8 cellular contexts compared by ENCODE assay signal in genomic region chr14:75578099-75578785, GRCh38. TPM values are rescaled to one million over a fixed set of nuclear protein-coding genes. Genes with fewer than 3 reads are reported as not detected.
A peak's percentile ranks its signal among the peaks of the same experiment; 100 is the strongest.
DNase-seq lines count a peak whose midpoint lies in the region; ATAC-seq and TF ChIP-seq lines count a peak whose summit lies in the region.

TSS of gene FLVCR2 (plus strand) at chr14:75578620. CDS start at chr14:75578973, 353 bp downstream.

- H2BK120ac ChIP-seq in IMR-90 (ENCODE audit: low read depth, low read length): 0 out of 2 replicates have a peak within 1 kb of the TSS, but pooled peaks have one; percentile 49

- H2AK5ac ChIP-seq in IMR-90 (ENCODE audit: low read depth, low read length): no peak within 1 kb of the TSS

- no peaks in the 10 kb centered on the region for H3K9me3 Mint-ChIP-seq in T-helper 2 cell treated with Interferon-gamma antibody and Interleukin-4, amounts not matched to agents 5 μg/mL and 100 μg/mL, for 36 hours

- peak within 1 kb of the TSS; percentile 90 for H3K4me3 Mint-ChIP-seq in T-helper 2 cell treated with Interferon-gamma antibody and Interleukin-4, amounts not matched to agents 5 μg/mL and 100 μg/mL, for 36 hours

- H2BK5ac ChIP-seq in IMR-90 (ENCODE audit: low read depth, low read length, poor library complexity, severe bottlenecking): no peak within 1 kb of the TSS

- H2BK15ac ChIP-seq in IMR-90 (ENCODE audit: low read depth, low read length): no peak within 1 kb of the TSS

- dilution Hi-C loops in IMR-90 (cut with HindIII; ENCODE audit: low sequenced_read_pairs, unreplicated experiment): no loop called here

- no peak within 1 kb of the TSS; a peak in 1 of 4 replicates for H4K8ac ChIP-seq in IMR-90 (ENCODE audit: low read depth in 2 of 2, low read length in 2 of 2)

- H2AFZ ChIP-seq in IMR-90 (replicated peaks; ENCODE audit: low read length, poor library complexity): peak within 1 kb of the TSS; percentile 89

- no peak within 1 kb of the TSS for H4K5ac ChIP-seq in IMR-90 (ENCODE audit: low read depth, low read length)

- H3K18ac ChIP-seq in IMR-90 (ENCODE audit: low read depth, low read length): no peak within 1 kb of the TSS

- no TSS peak for BruUV-seq in IMR-90 (replicated peaks; lab: Mats Ljungman, UMichigan)

- H3K4me2 ChIP-seq in BLaER1 (peak within 1 kb of the TSS; percentile 99), IMR-90 (ENCODE audit: low read depth, low read length) (peak within 1 kb of the TSS; percentile 95)

- peaks cover 8% of the 10 kb centered on the region for H3K27me3 Mint-ChIP-seq in T-helper 2 cell treated with Interferon-gamma antibody and Interleukin-4, amounts not matched to agents 5 μg/mL and 100 μg/mL, for 36 hours (ENCODE audit: low read depth)

- no peak within 1 kb of the TSS; the same call in 1 of the 2 replicates for H3K56ac ChIP-seq in IMR-90 (ENCODE audit: extremely low read depth, insufficient read depth, low read length)

- peak within 1 kb of the TSS; percentile 69 for H3K4me3 ChIP-seq in BLaER1
- H3K4me3 ChIP-seq in IMR-90 (ENCODE audit: insufficient read depth, low read depth, low read length): peak within 1 kb of the TSS; percentile 45
- peak within 1 kb of the TSS; percentile 10 to 41 for H3K4me3 ChIP-seq in body of pancreas
- H3K4me3 ChIP-seq in iPS DF 6.9 (ENCODE audit: low read length): peak within 1 kb of the TSS; percentile 36
- H3K4me3 ChIP-seq in retinal pigment epithelial cell (ENCODE audit: low read length): peak within 1 kb of the TSS; percentile 63

- peaks cover 10% of the 10 kb centered on the region; the same call in 1 of the 2 replicates for H3K9me1 ChIP-seq in IMR-90 (ENCODE audit: insufficient read depth, low read length)

- DNase-seq in IMR-90 (peak; percentile 49), body of pancreas (peak; percentile 75 to 85 (median 81)), iPS DF 6.9 (ENCODE audit: low read depth, low spot score) (no peak), retinal pigment epithelial cell (ENCODE audit: low read depth) (no peak), NCI-H1048 (lab: John Stamatoyannopoulos, UW) (no peak)
- DNase-seq in T-helper 2 cell treated with Interferon-gamma antibody and Interleukin-4, amounts not matched to agents 5 μg/mL and 100 μg/mL, for 36 hours (ENCODE audit: low spot score): peak; percentile 52

- H4K20me1 ChIP-seq in BLaER1: no peaks in the 10 kb centered on the region
- no peaks in the 10 kb centered on the region for H4K20me1 ChIP-seq in IMR-90 (ENCODE audit: insufficient read depth, low read length)

- H3K23ac ChIP-seq in IMR-90 (ENCODE audit: low read depth, low read length): peak within 1 kb of the TSS; percentile 0; the same call in 1 of the 2 replicates

- H3K27ac ChIP-seq in BLaER1 (no peak within 1 kb of the TSS), IMR-90 (ENCODE audit: insufficient read depth, low read length) (peak within 1 kb of the TSS; percentile 48; the same call in 1 of the 2 replicates), body of pancreas (peak within 1 kb of the TSS; percentile 40 to 81 (median 62)), iPS DF 6.9 (ENCODE audit: low read length) (no peak within 1 kb of the TSS)

- no peaks in the 10 kb centered on the region for H3K9me3 ChIP-seq in BLaER1
- H3K9me3 ChIP-seq in IMR-90 (ENCODE audit: control insufficient read depth, insufficient read depth, low read length): peaks cover 2% of the 10 kb centered on the region; the same call in 1 of the 2 replicates
- H3K9me3 ChIP-seq in body of pancreas: no peaks in the 10 kb centered on the region
- no peaks in the 10 kb centered on the region for H3K9me3 ChIP-seq in iPS DF 6.9 (ENCODE audit: control insufficient read depth, insufficient read depth, low read length)

- CTCF ChIA-PET in IMR-90 (lab: Yijun Ruan, JAX): interaction anchor here (0.6 to 6.1 kb wide), 16 partner anchors 9 to 402 kb away, joined by 3 to 125 read pairs (median 4); partner anchors contain the start of genes ERG28 and TTLL5

- POLR2A ChIA-PET in IMR-90 (lab: Charles Lee; ENCODE audit: unreplicated experiment): interaction anchor here (1.0 kb wide), 1 partner anchor 76 kb away, joined by 3 read pairs; no protein-coding TSS in a partner anchor

- no peak within 1 kb of the TSS for H4K91ac ChIP-seq in IMR-90 (ENCODE audit: insufficient read depth, low read depth, low read length)

- ATAC-seq in GM19438 (IDR thresholded peaks at IDR 0.05; ENCODE audit: low read depth, unreplicated experiment) (peak; percentile 32), IMR-90 (ENCODE audit: low read depth) (peak; percentile 76), body of pancreas (peak; percentile 84)

- H3K14ac ChIP-seq in IMR-90 (replicated peaks; ENCODE audit: low read depth, low read length): no peak within 1 kb of the TSS

- no peak within 1 kb of the TSS for H2BK20ac ChIP-seq in IMR-90 (ENCODE audit: low read depth, low read length)

- H3K9ac ChIP-seq in BLaER1 (peak within 1 kb of the TSS; percentile 66), IMR-90 (ENCODE audit: low read depth, low read length) (peak within 1 kb of the TSS; percentile 67)

- H3K4me1 Mint-ChIP-seq in T-helper 2 cell treated with Interferon-gamma antibody and Interleukin-4, amounts not matched to agents 5 μg/mL and 100 μg/mL, for 36 hours (ENCODE audit: low read depth): peaks cover 17% of the 10 kb centered on the region

- no peaks in the 10 kb centered on the region for H3K79me1 ChIP-seq in IMR-90 (ENCODE audit: low read depth in 1 of 2, low read length in 2 of 2)

- TF ChIP-seq POLR2A in IMR-90 (IDR thresholded peaks at IDR 0.05; ENCODE audit: low read depth, low read length): 0 out of 2 replicates have a peak, but pooled peaks have one; percentile 12
- peak in 2 of 3 donors; percentile 9 to 33 for TF ChIP-seq POLR2A in body of pancreas (IDR thresholded peaks at IDR 0.05)

- no peak within 1 kb of the TSS; the same call in 1 of the 2 replicates for H3K4ac ChIP-seq in IMR-90 (ENCODE audit: low read depth, low read length)

- intact Hi-C loops in IMR-90 (cut with micrococcal nuclease): loop anchor here (5.0 kb wide), 1 partner anchor 404 kb away; the partner anchor contains the start of gene TGFB3
- intact Hi-C loops in body of pancreas (cut with DNase I): loop anchor here (5.0 to 10.0 kb wide), 2 partner anchors 74 to 397 kb away; no protein-coding TSS in a partner anchor

- no peaks in the 10 kb centered on the region for H3K27me3 ChIP-seq in BLaER1
- H3K27me3 ChIP-seq in IMR-90 (ENCODE audit: control insufficient read depth, insufficient read depth, low read length): peaks cover 13% of the 10 kb centered on the region
- H3K27me3 ChIP-seq in body of pancreas: no peaks in the 10 kb centered on the region
- no peaks in the 10 kb centered on the region for H3K27me3 ChIP-seq in iPS DF 6.9 (ENCODE audit: control insufficient read depth, insufficient read depth, low read length)

- H3K4me1 ChIP-seq in BLaER1: peaks cover 34% of the 10 kb centered on the region
- peaks cover 8% of the 10 kb centered on the region; the same call in 1 of the 2 replicates for H3K4me1 ChIP-seq in IMR-90 (ENCODE audit: control insufficient read depth, insufficient read depth, low read length)
- peaks cover 18% of the 10 kb centered on the region for H3K4me1 ChIP-seq in body of pancreas
- peaks cover 8% of the 10 kb centered on the region for H3K4me1 ChIP-seq in iPS DF 6.9 (ENCODE audit: control insufficient read depth, insufficient read depth, low read length)

- H3K27ac Mint-ChIP-seq in T-helper 2 cell treated with Interferon-gamma antibody and Interleukin-4, amounts not matched to agents 5 μg/mL and 100 μg/mL, for 36 hours: peak within 1 kb of the TSS; percentile 42

- H3K36me3 Mint-ChIP-seq in T-helper 2 cell treated with Interferon-gamma antibody and Interleukin-4, amounts not matched to agents 5 μg/mL and 100 μg/mL, for 36 hours (ENCODE audit: low read depth): no peaks in the 10 kb centered on the region

- TF ChIP-seq CTCF in IMR-90 (conservative IDR thresholded peaks at IDR 0.05; ENCODE audit: low read depth, low read length): no peak
- peak in 1 of 7 experiments; percentile 13 for TF ChIP-seq CTCF in body of pancreas (IDR thresholded peaks at IDR 0.05)
- no peak for TF ChIP-seq CTCF in retinal pigment epithelial cell (conservative IDR thresholded peaks at IDR 0.05; ENCODE audit: low read depth, low read length)

- H2AK9ac ChIP-seq in IMR-90 (replicated peaks; ENCODE audit: low read depth, low read length, poor library complexity): peak within 1 kb of the TSS; percentile 75

- no peaks in the 10 kb centered on the region for H3K36me3 ChIP-seq in BLaER1
- no peaks in the 10 kb centered on the region for H3K36me3 ChIP-seq in IMR-90 (ENCODE audit: control insufficient read depth, insufficient read depth, low read length)
- H3K36me3 ChIP-seq in body of pancreas (replicated peaks in 1 of 2; ENCODE audit: insufficient read depth in 1 of 2, low read depth in 2 of 2): no peaks in the 10 kb centered on the region
- no peaks in the 10 kb centered on the region for H3K36me3 ChIP-seq in iPS DF 6.9 (ENCODE audit: control insufficient read depth, insufficient read depth, low read length)

- in situ Hi-C loops in IMR-90 (cut with MboI; ENCODE audit: low sequenced_read_pairs): loop anchor here (5.0 to 10.0 kb wide), 2 partner anchors 74 to 407 kb away; partner anchors contain the start of genes IFT43 and TGFB3

- TF ChIP-seq RAD21 in IMR-90 (IDR thresholded peaks at IDR 0.05; ENCODE audit: low read length): no peak

- WGBS in IMR-90 (ENCODE audit: extremely low coverage in 2 of 2, insufficient read length in 1 of 2), 2 experiments: 7% methylated on average over 3 of the region's 49 CpGs; no CpG with 5 or more reads in 1 of the 2 experiments
- 0 to 1% methylated on average over 33 to 48 of the region's 49 CpGs for WGBS in body of pancreas, 2 donors
- WGBS in iPS DF 6.9 (ENCODE audit: insufficient coverage, insufficient read length): no CpG with 5 or more reads among the region's 49 CpGs

TF ChIP-seq in IMR-90, 13 proteins besides CTCF, POLR2A, EP300 and RAD21 (continues in another document):
- TF ChIP-seq MXI1 (IDR thresholded peaks at IDR 0.05; ENCODE audit: borderline replicate concordance, low read depth, low read length): peak; percentile 20; the same call in 1 of the 2 replicates
- peak; percentile 86 for TF ChIP-seq USF2 (IDR thresholded peaks at IDR 0.05; ENCODE audit: low read depth, low read length)
- peak; percentile 26; the same call in 1 of the 2 replicates for TF ChIP-seq MAZ (IDR thresholded peaks at IDR 0.05; ENCODE audit: borderline replicate concordance, low read depth, low read length)
- no peak for TF ChIP-seq SMC3 (IDR thresholded peaks at IDR 0.05; ENCODE audit: low read depth, low read length)
- TF ChIP-seq FOS (IDR thresholded peaks at IDR 0.05; ENCODE audit: low read depth, low read length): no peak

RNA-seq across cellular contexts. Expression of gene FLVCR2, which starts in this region (rescaled TPM):
- 1.1 and 1.4 TPM in 2 replicates for total RNA-seq in IMR-90 (2012; rRNA removed)
- 0.94 and 1.0 TPM in 2 replicates for polyA plus RNA-seq in IMR-90 (2012; rRNA removed)
- 0.60 and 1.1 TPM in 2 replicates for polyA plus RNA-seq in IMR-90 (2012; cell fraction: cytosol; rRNA removed)
- polyA plus RNA-seq in IMR-90 (2012; cell fraction: nucleus; rRNA removed; ENCODE audit: low replicate concordance): 0.85 and 2.4 TPM in 2 replicates
- 1 to 10 TPM in 1 of 2 donors, under 1 TPM in 1; under 0.01 to 1.3 TPM for total RNA-seq in body of pancreas

Comparison
In these comparisons a context has a peak if more than half of its experiments do, and no peak if none do; other contexts are left out.
1. H3K27ac ChIP-seq: peak in IMR-90 (single experiment) and body of pancreas (4 of 4); none in BLaER1 (single experiment) and iPS DF 6.9 (single experiment).
2. ATAC-seq: peak in every context shown above with its lines; median percentile 84 in body of pancreas; 76 in IMR-90; 32 in GM19438.
3. DNase-seq: peak in IMR-90 (single experiment), T-helper 2 cell treated with Interferon-gamma antibody and Interleukin-4, amounts not matched to agents 5 μg/mL and 100 μg/mL, for 36 hours (single experiment) and body of pancreas (4 of 4); none in iPS DF 6.9 (single experiment), retinal pigment epithelial cell (single experiment) and NCI-H1048 (single experiment).
4. Peak in every context shown above with its lines, with median percentiles within 50 percentile points of each other: H3K4me3 ChIP-seq.